ENCODE assay signal across 1 cellular context in genomic region chr12:52675301-52675701, GRCh38.
TF ChIP-seq lines count a peak whose summit lies in the region.

No MANE protein-coding gene starts in this region.

TF ChIP-seq in GM12878, 131 proteins besides CTCF, POLR2A, EP300 and RAD21:
- no peak for TF ChIP-seq WRNIP1 (IDR thresholded peaks at IDR 0.05; ENCODE audit: borderline replicate concordance, low read depth, low read length)
- TF ChIP-seq NBN (IDR thresholded peaks at IDR 0.05): no peak
- TF ChIP-seq ATF7 (IDR thresholded peaks at IDR 0.05; ENCODE audit: low read depth): no peak
- no peak for TF ChIP-seq RB1 (IDR thresholded peaks at IDR 0.05; ENCODE audit: borderline replicate concordance)
- no peak for TF ChIP-seq RBBP5 (conservative IDR thresholded peaks at IDR 0.05)
- TF ChIP-seq ESRRA (IDR thresholded peaks at IDR 0.05; ENCODE audit: low read length): no peak
- TF ChIP-seq KDM1A (IDR thresholded peaks at IDR 0.05; ENCODE audit: borderline replicate concordance): no peak
- no peak for TF ChIP-seq HDAC2 (IDR thresholded peaks at IDR 0.05)
- no peak for TF ChIP-seq CBFB (IDR thresholded peaks at IDR 0.05; ENCODE audit: low read depth)
- TF ChIP-seq CREM (IDR thresholded peaks at IDR 0.05; ENCODE audit: low read depth): no peak
- no peak for TF ChIP-seq NR2F1 (conservative IDR thresholded peaks at IDR 0.05)
- no peak for TF ChIP-seq PML (IDR thresholded peaks at IDR 0.05; ENCODE audit: low read length)
- no peak for TF ChIP-seq RELA (IDR thresholded peaks at IDR 0.05; ENCODE audit: borderline replicate concordance, partially characterized antibody)
- no peak for TF ChIP-seq MYB (IDR thresholded peaks at IDR 0.05; ENCODE audit: borderline replicate concordance, low read depth, low read length)
- no peak for TF ChIP-seq LARP7 (IDR thresholded peaks at IDR 0.05)
